In genomic region chr20:1389703-1390385, GRCh38 we compare ENCODE assay signal across 8 cellular contexts. TPM values are rescaled to one million over a fixed set of nuclear protein-coding genes. Genes with fewer than 3 reads are reported as not detected.
DNase-seq lines count a peak whose midpoint lies in the region; ATAC-seq and TF ChIP-seq lines count a peak whose summit lies in the region.
"Had no signal": no experiment of that assay in that cellular context is flagged by ENCODE, and none has a peak within 500 bp of the region (broad histone marks: within the 10 kb centered on the region; RNA-seq: fewer than 3 reads in every experiment).

No MANE protein-coding gene starts in this region.

- TF ChIP-seq POLR2A in spleen (IDR thresholded peaks at IDR 0.05): no peak

- H3K4me3 ChIP-seq in HUES6 (ENCODE audit: low read depth, low read length) (peak overlapping the region; percentile 11; the same call in 1 of the 2 replicates), spleen (peak overlapping the region in 3 of 8 donors; percentile 17 to 98 (median 24))

- H3K36me3 Mint-ChIP-seq in activated CD8-positive, alpha-beta T cell treated with anti-CD3 and anti-CD28 coated beads for 36 hours (ENCODE audit: low read depth): peaks cover 51% of the 10 kb centered on the region

- H3K27ac ChIP-seq in HUES6 (ENCODE audit: low read depth, low read length) (no peak overlapping the region), spleen (peak overlapping the region; percentile 10 to 97 (median 88))

- CTCF ChIA-PET in activated CD8-positive, alpha-beta T cell treated with anti-CD3 and anti-CD28 coated beads for 36 hours (lab: Charles Lee): interaction anchor here (1.2 to 1.8 kb wide), 3 partner anchors 7 to 12 kb away, joined by 5 read pairs; no protein-coding TSS in a partner anchor

- no peaks in the 10 kb centered on the region for H3K27me3 Mint-ChIP-seq in activated CD8-positive, alpha-beta T cell treated with anti-CD3 and anti-CD28 coated beads for 36 hours

- H3K4me3 Mint-ChIP-seq in activated CD8-positive, alpha-beta T cell treated with anti-CD3 and anti-CD28 coated beads for 36 hours: peak overlapping the region; percentile 82

- TF ChIP-seq CTCF in activated CD8-positive, alpha-beta T cell treated with anti-CD3 and anti-CD28 coated beads for 36 hours (IDR thresholded peaks at IDR 0.05): no peak
- TF ChIP-seq CTCF in spleen (IDR thresholded peaks at IDR 0.05 in 8 of 11, conservative IDR thresholded peaks at IDR 0.05 in 3 of 11): no peak

- no peaks in the 10 kb centered on the region for H3K9me3 ChIP-seq in HUES6 (ENCODE audit: control insufficient read depth, insufficient read depth, low read depth, low read length)
- no peaks in the 10 kb centered on the region for H3K9me3 ChIP-seq in spleen

- intact Hi-C loops in activated CD8-positive, alpha-beta T cell treated with anti-CD3 and anti-CD28 coated beads for 36 hours (cut with micrococcal nuclease): loop anchor here (5.0 kb wide), 2 partner anchors 33 to 63 kb away; partner anchors contain the start of gene SDCBP2
- intact Hi-C loops in head of caudate nucleus (cut with DNase I) (loop anchor here (5.0 kb wide), 1 partner anchor 63 kb away; the partner anchor contains the start of gene SDCBP2), spleen (cut with DNase I; ENCODE audit: low total_unique reads) (loop anchor here (5.0 kb wide), 2 partner anchors 63 to 78 kb away; partner anchors contain the start of gene SDCBP2)

- peaks cover 7% of the 10 kb centered on the region for H3K27me3 ChIP-seq in HUES6 (ENCODE audit: control insufficient read depth, insufficient read depth, low read length)
- H3K27me3 ChIP-seq in spleen (replicated peaks in 1 of 7): no peaks in the 10 kb centered on the region

- ATAC-seq in activated CD8-positive, alpha-beta T cell treated with anti-CD3 and anti-CD28 coated beads for 36 hours: no peak
- no peak for ATAC-seq in HG03342 (IDR thresholded peaks at IDR 0.05; ENCODE audit: unreplicated experiment)

- H3K27ac Mint-ChIP-seq in activated CD8-positive, alpha-beta T cell treated with anti-CD3 and anti-CD28 coated beads for 36 hours: peak overlapping the region; percentile 89

- H3K4me1 Mint-ChIP-seq in activated CD8-positive, alpha-beta T cell treated with anti-CD3 and anti-CD28 coated beads for 36 hours (ENCODE audit: low read depth): peaks cover 71% of the 10 kb centered on the region

- no peaks in the 10 kb centered on the region for H3K9me3 Mint-ChIP-seq in activated CD8-positive, alpha-beta T cell treated with anti-CD3 and anti-CD28 coated beads for 36 hours

- H3K36me3 ChIP-seq in HUES6 (ENCODE audit: control insufficient read depth, insufficient read depth, low read length) (peaks cover 10% of the 10 kb centered on the region), spleen (peaks cover 0 to 44% (median 2%) of the 10 kb centered on the region in 6 donors)

- 42 to 68% (median 59%) methylated on average over 6 of the region's 6 CpGs for WGBS in spleen, 5 donors

- peak; percentile 33 for DNase-seq in activated CD8-positive, alpha-beta T cell treated with anti-CD3 and anti-CD28 coated beads for 36 hours
- DNase-seq in head of caudate nucleus (peak in 37 of 42 donors; percentile 26 to 93 (median 67)), spleen (no peak), T-helper 9 cell (no peak), SKM-1 treated with dmso at 0.1 percent for 144 hours (lab: John Stamatoyannopoulos, UW; ENCODE audit: unreplicated experiment) (no peak)
- DNase-seq: NCI-H1436 had no signal

- H3K4me1 ChIP-seq in HUES6 (ENCODE audit: control insufficient read depth, insufficient read depth, low read length) (peaks cover 35% of the 10 kb centered on the region), spleen (peaks cover 57 to 96% (median 91%) of the 10 kb centered on the region in 6 donors)

- no peak overlapping the region for H3K9ac ChIP-seq in HUES6 (ENCODE audit: low read length)

- POLR2A ChIA-PET in activated CD8-positive, alpha-beta T cell treated with anti-CD3 and anti-CD28 coated beads for 36 hours (lab: Charles Lee): interaction anchor here (0.7 to 4.4 kb wide), 7 partner anchors 13 to 125 kb away, joined by 3 to 18 read pairs (median 3); no protein-coding TSS in a partner anchor

RNA-seq across cellular contexts. Expression of gene FKBP1A, which starts 3.0 kb away (rescaled TPM):
- total RNA-seq in activated CD8-positive, alpha-beta T cell treated with anti-CD3 and anti-CD28 coated beads for 36 hours: 100 to 1,000 TPM; 259 to 282 TPM
- total RNA-seq in spleen: 100 to 1,000 TPM; 167 to 338 (median 260) TPM
- polyA plus RNA-seq in spleen: 100 to 1,000 TPM; 135 to 286 (median 209) TPM

Comparison
In these comparisons a context has a peak if more than half of its experiments do, and no peak if none do; other contexts are left out.
1. DNase-seq: peak in activated CD8-positive, alpha-beta T cell treated with anti-CD3 and anti-CD28 coated beads for 36 hours (single experiment) and head of caudate nucleus (37 of 42); none in spleen (single experiment), T-helper 9 cell (single experiment) and SKM-1 treated with dmso at 0.1 percent for 144 hours (single experiment).